ENCODE assay signal across 21 cellular contexts in the genomic region with DNA sequence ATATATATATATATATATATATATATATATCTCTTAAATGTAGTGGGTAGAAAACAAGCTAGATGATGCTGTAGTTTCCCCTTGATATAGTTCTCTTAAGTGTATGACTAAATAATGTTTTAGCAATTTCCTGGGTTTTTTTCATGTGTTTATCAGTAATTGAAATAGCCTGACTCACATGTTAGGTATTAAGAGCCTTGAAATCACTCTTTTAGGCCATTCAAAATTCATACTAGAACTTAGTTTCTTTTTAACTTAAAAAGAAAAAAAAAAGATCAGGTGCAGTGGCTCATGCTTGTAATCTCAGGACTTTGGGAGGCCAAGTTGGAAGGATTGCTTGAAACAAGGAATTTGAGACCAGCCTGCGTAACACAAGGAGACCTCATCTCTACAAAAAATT. TPM values are rescaled to one million over a fixed set of nuclear protein-coding genes. Genes with fewer than 3 reads are reported as not detected.
DNase-seq lines count a peak whose midpoint lies in the region; ATAC-seq and TF ChIP-seq lines count a peak whose summit lies in the region.
"Had no signal": no experiment of that assay in that cellular context is flagged by ENCODE, and none has a peak within 500 bp of the region (broad histone marks: within the 10 kb centered on the region; RNA-seq: fewer than 3 reads in every experiment).

No MANE protein-coding gene starts in this region.

- H3K4me1 ChIP-seq in left lung = peaks cover 0 to 9% of the 10 kb centered on the region in 2 donors
- H3K4me1 ChIP-seq: gastroesophageal sphincter had no signal

- H3K36me3 Mint-ChIP-seq in endothelial cell (ENCODE audit: low read depth, unreplicated experiment) = peaks cover 5% of the 10 kb centered on the region

- H3K4me3 Mint-ChIP-seq in endothelial cell (ENCODE audit: unreplicated experiment) = no peak overlapping the region
- H3K4me3 Mint-ChIP-seq: endodermal cell; stimulated activated naive CD8-positive, alpha-beta T cell treated with anti-CD3 and anti-CD28 coated beads, Interleukin-15, Interleukin-2, amounts not matched to agents 100 ng/mL and 50 ng/mL, for 24 hours; type B pancreatic cell had no signal

- no peak overlapping the region for H3K27ac ChIP-seq in left lung
- H3K27ac ChIP-seq: gastroesophageal sphincter, sigmoid colon had no signal

- H3K36me3 ChIP-seq in left lung = peaks cover 0 to 70% of the 10 kb centered on the region in 2 donors

- H3K4me1 Mint-ChIP-seq in endothelial cell (ENCODE audit: unreplicated experiment) = no peaks in the 10 kb centered on the region

- ATAC-seq in left lung = peak; percentile 42
- ATAC-seq in GM21717 (IDR thresholded peaks at IDR 0.05; ENCODE audit: unreplicated experiment) = no peak
- no peak for ATAC-seq in GM21447 (IDR thresholded peaks at IDR 0.05; ENCODE audit: unreplicated experiment)
- ATAC-seq: gastroesophageal sphincter, left ventricle myocardium superior had no signal

- peak; percentile 21 for DNase-seq in AG09309 (ENCODE audit: low read depth)
- DNase-seq in LHCN-M2 (ENCODE audit: low read depth) = peak; percentile 29
- peak; percentile 38 for DNase-seq in dermis blood vessel endothelial cell
- DNase-seq in left lung = no peak
- no peak for DNase-seq in NCI-H2081 treated with DMSO at 0.1 percent for 48 hours (lab: John Stamatoyannopoulos, UW)
- no peak for DNase-seq in endothelial cell (ENCODE audit: low spot score)
- DNase-seq: activated CD4-positive, alpha-beta T cell treated with anti-CD3 and anti-CD28 coated beads for 4 hours; endodermal cell; left ventricle myocardium superior; NCI-H1417; NCI-H2171; NCI-H774; occipital lobe; sigmoid colon; stimulated activated CD4-positive, alpha-beta T cell treated with anti-CD3 and anti-CD28 coated beads, Interleukin-1b, Interleukin-23, amount 100 ng/mL, for 48 hours had no signal

- no peaks in the 10 kb centered on the region for H3K9me3 ChIP-seq in left lung
- H3K9me3 ChIP-seq: gastroesophageal sphincter, sigmoid colon had no signal

- no peak overlapping the region for H3K27ac Mint-ChIP-seq in endothelial cell (ENCODE audit: unreplicated experiment)
- H3K27ac Mint-ChIP-seq: endodermal cell; stimulated activated naive CD8-positive, alpha-beta T cell treated with anti-CD3 and anti-CD28 coated beads, Interleukin-15, Interleukin-2, amounts not matched to agents 100 ng/mL and 50 ng/mL, for 24 hours; type B pancreatic cell had no signal

- no peaks in the 10 kb centered on the region for H3K9me3 Mint-ChIP-seq in endothelial cell (ENCODE audit: unreplicated experiment)
- H3K9me3 Mint-ChIP-seq: endodermal cell; stimulated activated naive CD8-positive, alpha-beta T cell treated with anti-CD3 and anti-CD28 coated beads, Interleukin-15, Interleukin-2, amounts not matched to agents 100 ng/mL and 50 ng/mL, for 24 hours; type B pancreatic cell had no signal

- intact Hi-C loops in left lung (cut with DNase I) = no loop called here

- H3K27me3 ChIP-seq in left lung = no peaks in the 10 kb centered on the region
- H3K27me3 ChIP-seq: gastroesophageal sphincter, sigmoid colon had no signal

- no peak overlapping the region for H3K4me3 ChIP-seq in AG09309 (ENCODE audit: control insufficient read depth, low read depth, low read length)
- H3K4me3 ChIP-seq in left lung = no peak overlapping the region
- H3K4me3 ChIP-seq: gastroesophageal sphincter, sigmoid colon had no signal

- TF ChIP-seq CTCF in AG09309 (IDR thresholded peaks at IDR 0.05; ENCODE audit: control insufficient read depth, insufficient read depth, low read depth, low read length, missing control alignments) (no peak), left lung (IDR thresholded peaks at IDR 0.05) (no peak), endothelial cell (IDR thresholded peaks at IDR 0.05; ENCODE audit: unreplicated experiment) (no peak)

- H3K27me3 Mint-ChIP-seq in endothelial cell (ENCODE audit: unreplicated experiment) = no peaks in the 10 kb centered on the region
- H3K27me3 Mint-ChIP-seq: stimulated activated naive CD8-positive, alpha-beta T cell treated with anti-CD3 and anti-CD28 coated beads, Interleukin-15, Interleukin-2, amounts not matched to agents 100 ng/mL and 50 ng/mL, for 24 hours; type B pancreatic cell had no signal

RNA-seq across cellular contexts. Expression of a gene that starts 44.1 kb away (rescaled TPM):
- total RNA-seq in LHCN-M2 (2014; rRNA removed) (not detected in 2 replicates), dermis blood vessel endothelial cell (not detected in 2 replicates), left lung (not detected), endothelial cell (ENCODE audit: unreplicated experiment) (not detected)
- polyA plus RNA-seq in LHCN-M2 (2012) = not detected
- total RNA-seq: endodermal cell, gastroesophageal sphincter, left ventricle myocardium superior, occipital lobe, sigmoid colon had no signal
- polyA plus RNA-seq: adipose tissue, sigmoid colon had no signal

RNA-seq across cellular contexts. Expression of a gene that starts 50.1 kb away (rescaled TPM):
- total RNA-seq in LHCN-M2 (2014; rRNA removed) (99.6 and 125 TPM in 2 replicates), dermis blood vessel endothelial cell (97.5 and 121 TPM in 2 replicates), left lung (10 to 100 TPM; 45.9 to 59.9 TPM), endothelial cell (ENCODE audit: unreplicated experiment) (76.4 TPM)
- 39.6 TPM for polyA plus RNA-seq in LHCN-M2 (2012)

Comparison
In these comparisons a context has a peak if more than half of its experiments do, and no peak if none do; other contexts are left out.
1. DNase-seq: peak in AG09309 (single experiment), LHCN-M2 (single experiment) and dermis blood vessel endothelial cell (single experiment); none in left lung (0 of 2), NCI-H2081 treated with DMSO at 0.1 percent for 48 hours (single experiment) and endothelial cell (single experiment).